Comparison of ENCODE assay signal across 12 cellular contexts in the genomic region with DNA sequence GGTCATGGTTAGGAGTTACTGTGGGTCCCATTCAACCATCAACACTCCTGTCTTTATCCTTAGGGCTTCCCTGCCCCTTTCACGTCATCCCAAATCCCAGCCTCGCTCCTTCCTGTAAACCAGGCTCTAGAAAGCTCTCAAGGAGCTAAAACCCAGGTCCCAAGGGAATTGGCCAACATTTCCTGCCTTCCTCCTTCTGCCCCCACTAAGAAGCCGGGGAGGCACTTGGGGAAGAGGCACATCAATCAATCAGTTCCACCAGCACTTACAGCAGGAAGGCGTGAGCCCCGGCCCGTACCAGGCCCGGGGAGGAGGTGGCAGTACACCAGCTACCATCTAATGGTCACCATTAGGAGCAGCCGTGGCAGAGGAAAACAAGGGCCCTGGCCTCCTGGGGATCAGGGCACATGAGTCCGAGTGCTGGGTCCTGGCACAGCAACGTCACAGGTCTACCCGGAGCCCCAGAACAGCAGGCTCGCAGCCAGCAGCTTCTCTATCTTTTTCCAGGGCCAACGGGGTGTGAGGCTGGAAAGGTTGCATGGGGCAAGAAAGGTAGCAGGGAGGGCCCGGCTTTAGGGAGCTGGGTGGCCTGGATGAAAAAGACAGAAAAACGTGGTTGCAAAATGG.
DNase-seq lines count a peak whose midpoint lies in the region; FAIRE-seq and TF ChIP-seq lines count a peak whose summit lies in the region.
"Had no signal": no experiment of that assay in that cellular context is flagged by ENCODE, and none has a peak within 500 bp of the region (broad histone marks: within the 10 kb centered on the region; RNA-seq: fewer than 3 reads in every experiment).

No MANE protein-coding gene starts in this region.

- H2BK120ac ChIP-seq in mesendoderm (ENCODE audit: low read depth, low read length): no peak overlapping the region

- peak overlapping the region; percentile 17 for H3K56ac ChIP-seq in mesendoderm (ENCODE audit: low read length)

- H3K4me1 ChIP-seq in mesendoderm (ENCODE audit: control insufficient read depth, low read depth, low read length) (peaks cover 19% of the 10 kb centered on the region), tibial artery (peaks cover 0 to 92% (median 78%) of the 10 kb centered on the region in 4 donors)

- peak; percentile 30 for DNase-seq in DMS 273 (lab: John Stamatoyannopoulos, UW; ENCODE audit: unreplicated experiment)
- DNase-seq in DMS 273 treated with DMSO at 0.1 percent for 48 hours (lab: John Stamatoyannopoulos, UW): no peak
- DNase-seq in bronchial epithelial cell (ENCODE audit: low read depth): no peak
- no peak for DNase-seq in mesendoderm
- DNase-seq in tibial artery: peak; percentile 48 to 89
- no peak for DNase-seq in NCI-H510A treated with DMSO at 0.1 percent for 48 hours (lab: John Stamatoyannopoulos, UW)
- DNase-seq in GM13976 (ENCODE audit: low spot score): no peak
- no peak for DNase-seq in AG20443 (ENCODE audit: low spot score)
- DNase-seq: aorta; NCI-H345; stimulated activated CD4-positive, alpha-beta T cell treated with anti-CD3 and anti-CD28 coated beads, Interleukin-12 subunit alpha, Interleukin-12 subunit beta, amount 100 ng/mL, for 4 hours had no signal

- no peak overlapping the region for H3K27ac ChIP-seq in mesendoderm (ENCODE audit: low read depth, low read length)
- peak overlapping the region; percentile 62 to 74 for H3K27ac ChIP-seq in tibial artery
- H3K27ac ChIP-seq: KMS-11 had no signal

- no peak overlapping the region for H2BK15ac ChIP-seq in mesendoderm (replicated peaks; ENCODE audit: low read depth)

- no peaks in the 10 kb centered on the region for H3K9me3 ChIP-seq in tibial artery

- no peak overlapping the region for H3K4ac ChIP-seq in mesendoderm (ENCODE audit: low read depth, low read length)

- no peak overlapping the region for H3K23ac ChIP-seq in mesendoderm (ENCODE audit: low read length)

- FAIRE-seq in bronchial epithelial cell (lab: Jason Lieb, UNC): peak; percentile 13

- H2AK5ac ChIP-seq in mesendoderm (ENCODE audit: low read length): peak overlapping the region; percentile 23

- no peak overlapping the region for H3K18ac ChIP-seq in mesendoderm (ENCODE audit: low read length)

- H3K36me3 ChIP-seq in bronchial epithelial cell (ENCODE audit: control insufficient read depth, insufficient read depth, low read length) (peaks cover 13% of the 10 kb centered on the region), mesendoderm (ENCODE audit: control insufficient read depth, insufficient read depth, low read length) (no peaks in the 10 kb centered on the region), tibial artery (no peaks in the 10 kb centered on the region)

- intact Hi-C loops in tibial artery (cut with DNase I; ENCODE audit: low total_unique reads): loop anchor here (10.0 kb wide), 1 partner anchor 107 kb away; the partner anchor contains the start of gene CASZ1

- TF ChIP-seq CTCF in bronchial epithelial cell (IDR thresholded peaks at IDR 0.05; ENCODE audit: insufficient read depth, low read length, severe bottlenecking) (no peak), tibial artery (IDR thresholded peaks at IDR 0.05) (no peak), GM13976 (IDR thresholded peaks at IDR 0.05; ENCODE audit: borderline replicate concordance, control extremely low read depth, extremely low read depth, insufficient read depth, missing control alignments) (no peak)

- H3K79me2 ChIP-seq in mesendoderm (ENCODE audit: control insufficient read depth, insufficient read depth, low read length): no peaks in the 10 kb centered on the region

- no peak overlapping the region for H2BK5ac ChIP-seq in mesendoderm (ENCODE audit: low read length)

- H3K4me3 ChIP-seq in bronchial epithelial cell (ENCODE audit: low read depth, low read length) (no peak overlapping the region), mesendoderm (ENCODE audit: low read length) (no peak overlapping the region), tibial artery (no peak overlapping the region)

- H4K8ac ChIP-seq in mesendoderm (ENCODE audit: low read depth, low read length): no peak overlapping the region

- in situ Hi-C loops in GM13976 (cut with MboI; ENCODE audit: low sequenced_read_pairs, unreplicated experiment): no loop called here

- H3K4me2 ChIP-seq in mesendoderm (ENCODE audit: low read length): no peak overlapping the region
- H3K4me2 ChIP-seq: KMS-11 had no signal

- no peaks in the 10 kb centered on the region for H3K27me3 ChIP-seq in bronchial epithelial cell (ENCODE audit: control insufficient read depth, insufficient read depth, low read length)
- no peaks in the 10 kb centered on the region for H3K27me3 ChIP-seq in mesendoderm (ENCODE audit: insufficient read depth, low read length, poor library complexity)
- no peaks in the 10 kb centered on the region for H3K27me3 ChIP-seq in tibial artery

- H3K9ac ChIP-seq in mesendoderm (ENCODE audit: low read length): no peak overlapping the region
- H3K9ac ChIP-seq: KMS-11 had no signal

- WGBS in mesendoderm (ENCODE audit: extremely low coverage, insufficient coverage, low lambda C conversion rate): no CpG with 5 or more reads among the region's 15 CpGs

- no peaks in the 10 kb centered on the region for H3K79me1 ChIP-seq in mesendoderm (ENCODE audit: low read length)

- H4K5ac ChIP-seq in mesendoderm (ENCODE audit: low read length): no peak overlapping the region

Comparison
In these comparisons a context has a peak if more than half of its experiments do, and no peak if none do; other contexts are left out.
1. DNase-seq: peak in DMS 273 (single experiment) and tibial artery (2 of 2); none in DMS 273 treated with DMSO at 0.1 percent for 48 hours (single experiment), bronchial epithelial cell (single experiment), mesendoderm (single experiment), NCI-H510A treated with DMSO at 0.1 percent for 48 hours (single experiment), GM13976 (single experiment) and AG20443 (single experiment).